Comparison of ENCODE assay signal across 11 cellular contexts in genomic region chr15:28726102-28726501, GRCh38. TPM values are rescaled to one million over a fixed set of nuclear protein-coding genes. Genes with fewer than 3 reads are reported as not detected.
"Had no signal": no experiment of that assay in that cellular context is flagged by ENCODE, and none has a peak within 500 bp of the region (broad histone marks: within the 10 kb centered on the region; RNA-seq: fewer than 3 reads in every experiment).

No MANE protein-coding gene starts in this region.

- H3K9ac ChIP-seq: GM23248 had no signal

- FAIRE-seq: H1, H54 had no signal

- DNase-seq: GM23248, GOT3, H7, H9, HCEC 1CT, HFFc6 had no signal

- H3K36me3 ChIP-seq: HAP-1 had no signal

- H3K9me3 ChIP-seq: HAP-1 had no signal

- H3K4me3 ChIP-seq: GM23248, GM23338, HAP-1 had no signal

- ATAC-seq: GM23338, HCT116 had no signal

- H3K27ac ChIP-seq: GM23248 had no signal

RNA-seq across cellular contexts. Expression of gene GOLGA8M, which starts 13.9 kb away (rescaled TPM):
- total RNA-seq: GM23248, GM23338, H1, H7, H9 had no signal
- polyA plus RNA-seq: GM23338, H1 had no signal
